Comparison of ENCODE assay signal across 7 cellular contexts in genomic region chr12:107088912-107089311, GRCh38.
"Had no signal": no experiment of that assay in that cellular context is flagged by ENCODE, and none has a peak within 500 bp of the region (broad histone marks: within the 10 kb centered on the region; RNA-seq: fewer than 3 reads in every experiment).

No MANE protein-coding gene starts in this region.

- H3K36me3 ChIP-seq: HAP-1 had no signal

- H3K4me3 Mint-ChIP-seq: GM23338, IgD-negative memory B cell had no signal

- H2AFZ ChIP-seq: GM23338 had no signal

- ATAC-seq: GM23338, HCT116 had no signal

- H3K9me3 ChIP-seq: HAP-1 had no signal

- H3K4me3 ChIP-seq: GM23338, HAP-1 had no signal

- H3K9me3 Mint-ChIP-seq: IgD-negative memory B cell had no signal

- FAIRE-seq: HTR-8/SVneo had no signal

- DNase-seq: H7, KG1 had no signal

- H3K36me3 Mint-ChIP-seq: IgD-negative memory B cell had no signal

- H3K27ac Mint-ChIP-seq: GM23338, IgD-negative memory B cell had no signal

- H3K4me2 ChIP-seq: GM23338 had no signal
